In the genomic region with DNA sequence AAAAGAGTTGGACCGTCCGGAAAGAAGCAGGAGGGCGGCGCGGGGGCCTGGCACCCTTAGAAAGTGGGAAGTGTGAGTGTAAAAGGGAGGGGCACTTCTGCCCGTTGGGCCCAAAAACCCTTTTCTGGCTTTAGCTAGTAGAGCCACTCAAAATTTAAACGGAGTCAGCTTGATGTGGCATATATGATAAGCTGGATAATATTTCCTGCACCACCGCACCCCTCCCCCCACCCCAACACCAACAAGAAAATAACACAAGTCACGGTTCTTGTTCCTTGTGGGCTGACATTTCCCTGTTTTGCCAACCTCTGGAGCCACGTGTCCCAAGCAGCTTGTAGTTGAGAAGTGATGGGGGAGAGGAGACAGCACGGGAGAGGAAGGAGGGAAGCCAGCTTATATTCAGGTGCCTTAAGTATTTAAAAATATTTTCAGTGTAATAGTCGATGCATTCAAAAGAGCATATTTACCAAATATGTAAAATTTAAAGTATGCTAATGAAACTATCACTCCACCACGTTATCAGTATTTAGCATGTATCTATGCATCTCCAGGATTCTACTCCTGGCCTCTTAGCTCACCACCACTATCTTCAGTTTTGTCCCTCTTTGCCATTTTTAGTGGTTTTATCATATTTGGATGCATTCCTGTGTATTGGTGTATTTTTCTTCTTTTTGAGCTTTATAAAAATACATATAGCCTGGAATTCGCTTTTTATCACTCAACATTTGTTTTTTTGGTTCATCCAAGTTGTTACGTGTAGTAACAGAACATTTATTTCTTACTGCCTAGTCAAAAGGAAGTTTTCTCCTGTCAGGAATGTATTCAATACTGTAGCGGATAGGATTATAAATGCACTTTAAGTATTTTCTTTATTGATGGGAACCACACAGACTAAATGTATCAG, we compare ENCODE assay signal across 1 cellular context.
TF ChIP-seq lines count a peak whose summit lies in the region.

No MANE protein-coding gene starts in this region.

TF ChIP-seq in K562, 482 proteins besides CTCF, POLR2A, EP300 and RAD21 (continues in another document):
- TF ChIP-seq, protein P1, sequence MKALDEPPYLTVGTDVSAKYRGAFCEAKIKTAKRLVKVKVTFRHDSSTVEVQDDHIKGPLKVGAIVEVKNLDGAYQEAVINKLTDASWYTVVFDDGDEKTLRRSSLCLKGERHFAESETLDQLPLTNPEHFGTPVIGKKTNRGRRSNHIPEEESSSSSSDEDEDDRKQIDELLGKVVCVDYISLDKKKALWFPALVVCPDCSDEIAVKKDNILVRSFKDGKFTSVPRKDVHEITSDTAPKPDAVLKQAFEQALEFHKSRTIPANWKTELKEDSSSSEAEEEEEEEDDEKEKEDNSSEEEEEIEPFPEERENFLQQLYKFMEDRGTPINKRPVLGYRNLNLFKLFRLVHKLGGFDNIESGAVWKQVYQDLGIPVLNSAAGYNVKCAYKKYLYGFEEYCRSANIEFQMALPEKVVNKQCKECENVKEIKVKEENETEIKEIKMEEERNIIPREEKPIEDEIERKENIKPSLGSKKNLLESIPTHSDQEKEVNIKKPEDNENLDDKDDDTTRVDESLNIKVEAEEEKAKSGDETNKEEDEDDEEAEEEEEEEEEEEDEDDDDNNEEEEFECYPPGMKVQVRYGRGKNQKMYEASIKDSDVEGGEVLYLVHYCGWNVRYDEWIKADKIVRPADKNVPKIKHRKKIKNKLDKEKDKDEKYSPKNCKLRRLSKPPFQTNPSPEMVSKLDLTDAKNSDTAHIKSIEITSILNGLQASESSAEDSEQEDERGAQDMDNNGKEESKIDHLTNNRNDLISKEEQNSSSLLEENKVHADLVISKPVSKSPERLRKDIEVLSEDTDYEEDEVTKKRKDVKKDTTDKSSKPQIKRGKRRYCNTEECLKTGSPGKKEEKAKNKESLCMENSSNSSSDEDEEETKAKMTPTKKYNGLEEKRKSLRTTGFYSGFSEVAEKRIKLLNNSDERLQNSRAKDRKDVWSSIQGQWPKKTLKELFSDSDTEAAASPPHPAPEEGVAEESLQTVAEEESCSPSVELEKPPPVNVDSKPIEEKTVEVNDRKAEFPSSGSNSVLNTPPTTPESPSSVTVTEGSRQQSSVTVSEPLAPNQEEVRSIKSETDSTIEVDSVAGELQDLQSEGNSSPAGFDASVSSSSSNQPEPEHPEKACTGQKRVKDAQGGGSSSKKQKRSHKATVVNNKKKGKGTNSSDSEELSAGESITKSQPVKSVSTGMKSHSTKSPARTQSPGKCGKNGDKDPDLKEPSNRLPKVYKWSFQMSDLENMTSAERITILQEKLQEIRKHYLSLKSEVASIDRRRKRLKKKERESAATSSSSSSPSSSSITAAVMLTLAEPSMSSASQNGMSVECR (CRISPR knock-in tag; IDR thresholded peaks at IDR 0.05): peak; percentile 55; the same call in 1 of the 2 replicates
- TF ChIP-seq HLTF (IDR thresholded peaks at IDR 0.05) (no peak), HMGN3 (IDR thresholded peaks at IDR 0.05; ENCODE audit: borderline replicate concordance, extremely low read depth, insufficient read length, low read depth, low read length) (no peak), MAFF (IDR thresholded peaks at IDR 0.05; ENCODE audit: low read length) (peak; percentile 38; the same call in 1 of the 2 replicates), ARID1B (IDR thresholded peaks at IDR 0.05) (peak; percentile 61), TAF9B (IDR thresholded peaks at IDR 0.05; ENCODE audit: partially characterized antibody) (peak; percentile 66), HIVEP1 (CRISPR knock-in tag; IDR thresholded peaks at IDR 0.05) (no peak), HDAC1 (IDR thresholded peaks at IDR 0.05) (peak; percentile 45 to 89; a peak in 1 of 4 replicates), HMG20A (CRISPR knock-in tag; conservative IDR thresholded peaks at IDR 0.05) (no peak), MAFK (IDR thresholded peaks at IDR 0.05; ENCODE audit: low read length) (peak; percentile 2; the same call in 1 of the 2 replicates), SMARCE1 (IDR thresholded peaks at IDR 0.05) (0 out of 2 replicates have a peak, but pooled peaks have one; percentile 49), ETV1 (tag; conservative IDR thresholded peaks at IDR 0.05; ENCODE audit: low read depth) (peak; percentile 16), HDAC2 (IDR thresholded peaks at IDR 0.05) (peak; percentile 84), HDAC3 (IDR thresholded peaks at IDR 0.05; ENCODE audit: borderline replicate concordance, partially characterized antibody) (peak; percentile 26), TFAM (CRISPR knock-in tag; conservative IDR thresholded peaks at IDR 0.05) (no peak), KDM5B (IDR thresholded peaks at IDR 0.05; ENCODE audit: insufficient replicate concordance, low read depth, low read length) (peak; percentile 18), NR2C1 (IDR thresholded peaks at IDR 0.05) (no peak), NR2C1 (tag; IDR thresholded peaks at IDR 0.05) (no peak), ZEB2 (IDR thresholded peaks at IDR 0.05) (0 out of 2 replicates have a peak, but pooled peaks have one; percentile 19), ZNF140 (CRISPR knock-in tag; IDR thresholded peaks at IDR 0.05) (no peak), SMARCA5 (IDR thresholded peaks at IDR 0.05) (0 out of 2 replicates have a peak, but pooled peaks have one; percentile 49), POLR2B (IDR thresholded peaks at IDR 0.05; ENCODE audit: low read depth, partially characterized antibody) (peak; percentile 65), GATAD2B (IDR thresholded peaks at IDR 0.05; ENCODE audit: borderline replicate concordance) (peak; percentile 38), DPF2 (IDR thresholded peaks at IDR 0.05) (peak; percentile 78), NR1H2 (CRISPR knock-in tag; IDR thresholded peaks at IDR 0.05) (no peak), CC2D1A (IDR thresholded peaks at IDR 0.05) (peak; percentile 24; the same call in 1 of the 2 replicates), BACH1 (tag; IDR thresholded peaks at IDR 0.05) (peak; percentile 73; the same call in 1 of the 2 replicates)
- TF ChIP-seq, protein P2, sequence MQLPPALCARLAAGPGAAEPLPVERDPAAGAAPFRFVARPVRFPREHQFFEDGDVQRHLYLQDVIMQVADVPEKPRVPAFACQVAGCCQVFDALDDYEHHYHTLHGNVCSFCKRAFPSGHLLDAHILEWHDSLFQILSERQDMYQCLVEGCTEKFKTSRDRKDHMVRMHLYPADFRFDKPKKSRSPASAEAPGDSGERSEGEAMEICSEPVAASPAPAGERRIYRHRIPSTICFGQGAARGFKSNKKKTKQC (CRISPR knock-in tag; IDR thresholded peaks at IDR 0.05): no peak
- TF ChIP-seq, protein P3, sequence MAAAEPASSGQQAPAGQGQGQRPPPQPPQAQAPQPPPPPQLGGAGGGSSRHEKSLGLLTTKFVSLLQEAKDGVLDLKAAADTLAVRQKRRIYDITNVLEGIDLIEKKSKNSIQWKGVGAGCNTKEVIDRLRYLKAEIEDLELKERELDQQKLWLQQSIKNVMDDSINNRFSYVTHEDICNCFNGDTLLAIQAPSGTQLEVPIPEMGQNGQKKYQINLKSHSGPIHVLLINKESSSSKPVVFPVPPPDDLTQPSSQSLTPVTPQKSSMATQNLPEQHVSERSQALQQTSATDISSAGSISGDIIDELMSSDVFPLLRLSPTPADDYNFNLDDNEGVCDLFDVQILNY (CRISPR knock-in tag; IDR thresholded peaks at IDR 0.05): no peak
- TF ChIP-seq, protein P4, sequence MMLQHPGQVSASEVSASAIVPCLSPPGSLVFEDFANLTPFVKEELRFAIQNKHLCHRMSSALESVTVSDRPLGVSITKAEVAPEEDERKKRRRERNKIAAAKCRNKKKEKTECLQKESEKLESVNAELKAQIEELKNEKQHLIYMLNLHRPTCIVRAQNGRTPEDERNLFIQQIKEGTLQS (IDR thresholded peaks at IDR 0.05): peak; percentile 45; the same call in 1 of the 2 replicates
- TF ChIP-seq, protein P4 (CRISPR knock-in tag; conservative IDR thresholded peaks at IDR 0.05): peak; percentile 57; the same call in 1 of the 2 replicates
- TF ChIP-seq, protein P5, sequence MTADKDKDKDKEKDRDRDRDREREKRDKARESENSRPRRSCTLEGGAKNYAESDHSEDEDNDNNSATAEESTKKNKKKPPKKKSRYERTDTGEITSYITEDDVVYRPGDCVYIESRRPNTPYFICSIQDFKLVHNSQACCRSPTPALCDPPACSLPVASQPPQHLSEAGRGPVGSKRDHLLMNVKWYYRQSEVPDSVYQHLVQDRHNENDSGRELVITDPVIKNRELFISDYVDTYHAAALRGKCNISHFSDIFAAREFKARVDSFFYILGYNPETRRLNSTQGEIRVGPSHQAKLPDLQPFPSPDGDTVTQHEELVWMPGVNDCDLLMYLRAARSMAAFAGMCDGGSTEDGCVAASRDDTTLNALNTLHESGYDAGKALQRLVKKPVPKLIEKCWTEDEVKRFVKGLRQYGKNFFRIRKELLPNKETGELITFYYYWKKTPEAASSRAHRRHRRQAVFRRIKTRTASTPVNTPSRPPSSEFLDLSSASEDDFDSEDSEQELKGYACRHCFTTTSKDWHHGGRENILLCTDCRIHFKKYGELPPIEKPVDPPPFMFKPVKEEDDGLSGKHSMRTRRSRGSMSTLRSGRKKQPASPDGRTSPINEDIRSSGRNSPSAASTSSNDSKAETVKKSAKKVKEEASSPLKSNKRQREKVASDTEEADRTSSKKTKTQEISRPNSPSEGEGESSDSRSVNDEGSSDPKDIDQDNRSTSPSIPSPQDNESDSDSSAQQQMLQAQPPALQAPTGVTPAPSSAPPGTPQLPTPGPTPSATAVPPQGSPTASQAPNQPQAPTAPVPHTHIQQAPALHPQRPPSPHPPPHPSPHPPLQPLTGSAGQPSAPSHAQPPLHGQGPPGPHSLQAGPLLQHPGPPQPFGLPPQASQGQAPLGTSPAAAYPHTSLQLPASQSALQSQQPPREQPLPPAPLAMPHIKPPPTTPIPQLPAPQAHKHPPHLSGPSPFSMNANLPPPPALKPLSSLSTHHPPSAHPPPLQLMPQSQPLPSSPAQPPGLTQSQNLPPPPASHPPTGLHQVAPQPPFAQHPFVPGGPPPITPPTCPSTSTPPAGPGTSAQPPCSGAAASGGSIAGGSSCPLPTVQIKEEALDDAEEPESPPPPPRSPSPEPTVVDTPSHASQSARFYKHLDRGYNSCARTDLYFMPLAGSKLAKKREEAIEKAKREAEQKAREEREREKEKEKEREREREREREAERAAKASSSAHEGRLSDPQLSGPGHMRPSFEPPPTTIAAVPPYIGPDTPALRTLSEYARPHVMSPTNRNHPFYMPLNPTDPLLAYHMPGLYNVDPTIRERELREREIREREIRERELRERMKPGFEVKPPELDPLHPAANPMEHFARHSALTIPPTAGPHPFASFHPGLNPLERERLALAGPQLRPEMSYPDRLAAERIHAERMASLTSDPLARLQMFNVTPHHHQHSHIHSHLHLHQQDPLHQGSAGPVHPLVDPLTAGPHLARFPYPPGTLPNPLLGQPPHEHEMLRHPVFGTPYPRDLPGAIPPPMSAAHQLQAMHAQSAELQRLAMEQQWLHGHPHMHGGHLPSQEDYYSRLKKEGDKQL (CRISPR knock-in tag; IDR thresholded peaks at IDR 0.05; ENCODE audit: borderline replicate concordance): 0 out of 2 replicates have a peak, but pooled peaks have one; percentile 16
- TF ChIP-seq, protein P6, sequence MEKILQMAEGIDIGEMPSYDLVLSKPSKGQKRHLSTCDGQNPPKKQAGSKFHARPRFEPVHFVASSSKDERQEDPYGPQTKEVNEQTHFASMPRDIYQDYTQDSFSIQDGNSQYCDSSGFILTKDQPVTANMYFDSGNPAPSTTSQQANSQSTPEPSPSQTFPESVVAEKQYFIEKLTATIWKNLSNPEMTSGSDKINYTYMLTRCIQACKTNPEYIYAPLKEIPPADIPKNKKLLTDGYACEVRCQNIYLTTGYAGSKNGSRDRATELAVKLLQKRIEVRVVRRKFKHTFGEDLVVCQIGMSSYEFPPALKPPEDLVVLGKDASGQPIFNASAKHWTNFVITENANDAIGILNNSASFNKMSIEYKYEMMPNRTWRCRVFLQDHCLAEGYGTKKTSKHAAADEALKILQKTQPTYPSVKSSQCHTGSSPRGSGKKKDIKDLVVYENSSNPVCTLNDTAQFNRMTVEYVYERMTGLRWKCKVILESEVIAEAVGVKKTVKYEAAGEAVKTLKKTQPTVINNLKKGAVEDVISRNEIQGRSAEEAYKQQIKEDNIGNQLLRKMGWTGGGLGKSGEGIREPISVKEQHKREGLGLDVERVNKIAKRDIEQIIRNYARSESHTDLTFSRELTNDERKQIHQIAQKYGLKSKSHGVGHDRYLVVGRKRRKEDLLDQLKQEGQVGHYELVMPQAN (IDR thresholded peaks at IDR 0.05; ENCODE audit: borderline replicate concordance): peak; percentile 75; the same call in 1 of the 2 replicates
- TF ChIP-seq, protein P7, sequence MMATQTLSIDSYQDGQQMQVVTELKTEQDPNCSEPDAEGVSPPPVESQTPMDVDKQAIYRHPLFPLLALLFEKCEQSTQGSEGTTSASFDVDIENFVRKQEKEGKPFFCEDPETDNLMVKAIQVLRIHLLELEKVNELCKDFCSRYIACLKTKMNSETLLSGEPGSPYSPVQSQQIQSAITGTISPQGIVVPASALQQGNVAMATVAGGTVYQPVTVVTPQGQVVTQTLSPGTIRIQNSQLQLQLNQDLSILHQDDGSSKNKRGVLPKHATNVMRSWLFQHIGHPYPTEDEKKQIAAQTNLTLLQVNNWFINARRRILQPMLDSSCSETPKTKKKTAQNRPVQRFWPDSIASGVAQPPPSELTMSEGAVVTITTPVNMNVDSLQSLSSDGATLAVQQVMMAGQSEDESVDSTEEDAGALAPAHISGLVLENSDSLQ (IDR thresholded peaks at IDR 0.05): peak; percentile 59; the same call in 1 of the 2 replicates
- TF ChIP-seq, protein P8, sequence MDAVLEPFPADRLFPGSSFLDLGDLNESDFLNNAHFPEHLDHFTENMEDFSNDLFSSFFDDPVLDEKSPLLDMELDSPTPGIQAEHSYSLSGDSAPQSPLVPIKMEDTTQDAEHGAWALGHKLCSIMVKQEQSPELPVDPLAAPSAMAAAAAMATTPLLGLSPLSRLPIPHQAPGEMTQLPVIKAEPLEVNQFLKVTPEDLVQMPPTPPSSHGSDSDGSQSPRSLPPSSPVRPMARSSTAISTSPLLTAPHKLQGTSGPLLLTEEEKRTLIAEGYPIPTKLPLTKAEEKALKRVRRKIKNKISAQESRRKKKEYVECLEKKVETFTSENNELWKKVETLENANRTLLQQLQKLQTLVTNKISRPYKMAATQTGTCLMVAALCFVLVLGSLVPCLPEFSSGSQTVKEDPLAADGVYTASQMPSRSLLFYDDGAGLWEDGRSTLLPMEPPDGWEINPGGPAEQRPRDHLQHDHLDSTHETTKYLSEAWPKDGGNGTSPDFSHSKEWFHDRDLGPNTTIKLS (IDR thresholded peaks at IDR 0.05; ENCODE audit: borderline replicate concordance, low read depth): peak; percentile 88
